ENCODE assay signal across 21 cellular contexts in genomic region chr17:7141824-7142223, GRCh38. TPM values are rescaled to one million over a fixed set of nuclear protein-coding genes. Genes with fewer than 3 reads are reported as not detected.
DNase-seq lines count a peak whose midpoint lies in the region; ATAC-seq and TF ChIP-seq lines count a peak whose summit lies in the region.
"Had no signal": no experiment of that assay in that cellular context is flagged by ENCODE, and none has a peak within 500 bp of the region (broad histone marks: within the 10 kb centered on the region; RNA-seq: fewer than 3 reads in every experiment).

No MANE protein-coding gene starts in this region.

- H3K36me3 ChIP-seq in mammary epithelial cell (ENCODE audit: insufficient read depth, low read length): no peaks in the 10 kb centered on the region
- no peaks in the 10 kb centered on the region for H3K36me3 ChIP-seq in breast epithelium
- H3K36me3 ChIP-seq in neural progenitor cell: no peaks in the 10 kb centered on the region
- H3K36me3 ChIP-seq: left ventricle myocardium inferior, SJCRH30 had no signal

- H3K4me2 ChIP-seq in mammary epithelial cell (ENCODE audit: insufficient read depth, low read depth, low read length) (no peak overlapping the region), neural progenitor cell (no peak overlapping the region)

- peaks cover 16% of the 10 kb centered on the region for H3K27me3 Mint-ChIP-seq in neural progenitor cell (ENCODE audit: insufficient read depth, low read depth)

- in situ Hi-C loops in mammary epithelial cell (cut with MboI; ENCODE audit: low sequenced_read_pairs in 2 of 2): no loop called here

- peaks cover 48% of the 10 kb centered on the region for H3K4me1 Mint-ChIP-seq in neural progenitor cell
- H3K4me1 Mint-ChIP-seq: naive B cell had no signal

- no peaks in the 10 kb centered on the region for H3K9me3 Mint-ChIP-seq in neural progenitor cell
- H3K9me3 Mint-ChIP-seq: naive B cell; T-helper 2 cell treated with Interferon-gamma antibody and Interleukin-4, amounts not matched to agents 5 μg/mL and 100 μg/mL, for 36 hours had no signal

- CTCF ChIA-PET in mammary epithelial cell (lab: Charles Lee; ENCODE audit: low non-redundant PET): no interaction called here

- TF ChIP-seq CTCF in mammary epithelial cell (conservative IDR thresholded peaks at IDR 0.05 in 1 of 2, IDR thresholded peaks at IDR 0.05 in 1 of 2; ENCODE audit: extremely low read depth in 1 of 2, insufficient read depth in 1 of 2, low read depth in 1 of 2, low read length in 2 of 2) (no peak), breast epithelium (IDR thresholded peaks at IDR 0.05) (no peak), neural progenitor cell (IDR thresholded peaks at IDR 0.05) (no peak)

- DNase-seq in mammary epithelial cell (peak; percentile 57), breast epithelium (ENCODE audit: low spot score in 2 of 2) (no peak), epithelial cell of prostate (ENCODE audit: low read depth, low spot score) (peak; percentile 36), neural progenitor cell (ENCODE audit: low spot score) (no peak), NCI-H2171 treated with DMSO at 0.1 percent for 48 hours (lab: John Stamatoyannopoulos, UW) (no peak), NCI-H1694 treated with DMSO at 0.1 percent for 48 hours (lab: John Stamatoyannopoulos, UW) (no peak)
- DNase-seq in central memory CD4-positive, alpha-beta T cell: no peak
- DNase-seq: activated CD4-positive, CD25-positive, alpha-beta regulatory T cell treated with anti-CD3 and anti-CD28 coated beads, Interleukin-2, amount 50 U/mL, for 72 hours; activated effector memory CD4-positive, alpha-beta T cell treated with Interleukin-2 at 50 U/mL for 16 hours; C1 segment of cervical spinal cord; cerebellar nuclear complex; foreskin fibroblast; H7; Kasumi-1; left ventricle myocardium inferior; naive B cell; NCI-H1436 treated with DMSO at 0.1 percent for 48 hours; SJCRH30 had no signal

- ATAC-seq in HG02642 (IDR thresholded peaks at IDR 0.05; ENCODE audit: poor library complexity, unreplicated experiment): no peak

- no peaks in the 10 kb centered on the region for H3K27me3 ChIP-seq in mammary epithelial cell (ENCODE audit: insufficient read depth, low read length)
- no peaks in the 10 kb centered on the region for H3K27me3 ChIP-seq in breast epithelium
- peaks cover 16% of the 10 kb centered on the region for H3K27me3 ChIP-seq in neural progenitor cell
- H3K27me3 ChIP-seq: SJCRH30 had no signal

- H3K9me3 ChIP-seq in mammary epithelial cell (replicated peaks; ENCODE audit: insufficient read depth, low read length) (no peaks in the 10 kb centered on the region), breast epithelium (no peaks in the 10 kb centered on the region), neural progenitor cell (ENCODE audit: low read depth) (no peaks in the 10 kb centered on the region)
- H3K9me3 ChIP-seq: left ventricle myocardium inferior, SJCRH30 had no signal

- H3K4me1 ChIP-seq in mammary epithelial cell (ENCODE audit: insufficient read depth, low read length): no peaks in the 10 kb centered on the region
- no peaks in the 10 kb centered on the region for H3K4me1 ChIP-seq in breast epithelium
- peaks cover 5% of the 10 kb centered on the region for H3K4me1 ChIP-seq in neural progenitor cell
- H3K4me1 ChIP-seq: left ventricle myocardium inferior, SJCRH30 had no signal

- peaks cover 6% of the 10 kb centered on the region for H3F3A ChIP-seq in neural progenitor cell (ENCODE audit: low read depth)

- dilution Hi-C loops in mammary epithelial cell (cut with HindIII; ENCODE audit: low sequenced_read_pairs): no loop called here

- BruUV-seq in mammary epithelial cell (replicated peaks; lab: Mats Ljungman, UMichigan): no TSS peak

- H3K4me3 Mint-ChIP-seq in neural progenitor cell: no peak overlapping the region
- H3K4me3 Mint-ChIP-seq: naive B cell; T-helper 2 cell treated with Interferon-gamma antibody and Interleukin-4, amounts not matched to agents 5 μg/mL and 100 μg/mL, for 36 hours had no signal

- H3K79me2 ChIP-seq in mammary epithelial cell (ENCODE audit: insufficient read depth, low read length) (no peaks in the 10 kb centered on the region), neural progenitor cell (ENCODE audit: low read depth) (no peaks in the 10 kb centered on the region)

- peak overlapping the region; percentile 64 for H3K27ac Mint-ChIP-seq in neural progenitor cell
- H3K27ac Mint-ChIP-seq: naive B cell; T-helper 2 cell treated with Interferon-gamma antibody and Interleukin-4, amounts not matched to agents 5 μg/mL and 100 μg/mL, for 36 hours had no signal

- H4K20me1 ChIP-seq in mammary epithelial cell (ENCODE audit: insufficient read depth, low read length) (no peaks in the 10 kb centered on the region), neural progenitor cell (ENCODE audit: low read depth) (no peaks in the 10 kb centered on the region)

- no peak for TF ChIP-seq POLR2A in breast epithelium (IDR thresholded peaks at IDR 0.05)

- H2AFZ ChIP-seq in mammary epithelial cell (ENCODE audit: low read depth, low read length): no peak overlapping the region
- H2AFZ ChIP-seq in neural progenitor cell (replicated peaks): no peak overlapping the region

- 68% methylated on average over 9 of the region's 10 CpGs for WGBS in mammary epithelial cell (ENCODE audit: low coverage, missing lambda C conversion rate)

- no peaks in the 10 kb centered on the region for H3K36me3 Mint-ChIP-seq in neural progenitor cell
- H3K36me3 Mint-ChIP-seq: naive B cell had no signal

- H3K27ac ChIP-seq in mammary epithelial cell (ENCODE audit: insufficient read depth, low read depth, low read length) (no peak overlapping the region), breast epithelium (no peak overlapping the region), epithelial cell of prostate (peak overlapping the region; percentile 45), neural progenitor cell (no peak overlapping the region)
- H3K27ac ChIP-seq: left ventricle myocardium inferior, SJCRH30 had no signal

- H3K4me3 ChIP-seq in mammary epithelial cell (replicated peaks in 1 of 3; ENCODE audit: insufficient read depth in 1 of 3, low read depth in 2 of 3, low read length in 3 of 3) (no peak overlapping the region), breast epithelium (no peak overlapping the region), neural progenitor cell (no peak overlapping the region)
- H3K4me3 ChIP-seq: left ventricle myocardium inferior, SJCRH30 had no signal

- H3K9ac ChIP-seq in mammary epithelial cell (ENCODE audit: insufficient read depth, low read length) (no peak overlapping the region), neural progenitor cell (no peak overlapping the region)

- intact Hi-C loops in mammary epithelial cell (cut with micrococcal nuclease) (no loop called here), breast epithelium (cut with DNase I; ENCODE audit: low total_unique reads) (no loop called here)

RNA-seq across cellular contexts. Expression of gene ASGR2, which starts 27.2 kb away (rescaled TPM):
- total RNA-seq in mammary epithelial cell (not detected), breast epithelium (under 1 TPM; 0.33 to 0.96 (median 0.88) TPM), neural progenitor cell (ENCODE audit: low replicate concordance) (not detected in 2 replicates)
- not detected for polyA plus RNA-seq in mammary epithelial cell
- polyA minus RNA-seq in mammary epithelial cell: not detected
- total RNA-seq: H7, NCI-H460, SJCRH30 had no signal

RNA-seq across cellular contexts. Expression of gene ASGR1, which starts 37.3 kb away (rescaled TPM):
- under 1 TPM; under 0.01 to 0.61 TPM for total RNA-seq in mammary epithelial cell
- polyA plus RNA-seq in mammary epithelial cell: 0.25 TPM
- not detected for polyA minus RNA-seq in mammary epithelial cell
- 1 to 10 TPM; 1.0 to 1.4 (median 1.3) TPM for total RNA-seq in breast epithelium
- 3.1 and 4.4 TPM in 2 replicates for total RNA-seq in neural progenitor cell (ENCODE audit: low replicate concordance)

Comparison
In these comparisons a context has a peak if more than half of its experiments do, and no peak if none do; other contexts are left out.
1. DNase-seq: peak in mammary epithelial cell (single experiment) and epithelial cell of prostate (single experiment); none in breast epithelium (0 of 2), neural progenitor cell (single experiment), central memory CD4-positive, alpha-beta T cell (single experiment), NCI-H2171 treated with DMSO at 0.1 percent for 48 hours (single experiment) and NCI-H1694 treated with DMSO at 0.1 percent for 48 hours (single experiment).